ENCODE assay signal across 1 cellular context in genomic region chr5:39412995-39413394, GRCh38.
TF ChIP-seq lines count a peak whose summit lies in the region.

No MANE protein-coding gene starts in this region.

TF ChIP-seq in HepG2, 621 proteins besides CTCF, POLR2A, EP300 and RAD21 (continued from another document and continues in another):
- no peak for TF ChIP-seq ZNF318 (CRISPR knock-in tag; IDR thresholded peaks at IDR 0.05)
- no peak for TF ChIP-seq ZNF747 (CRISPR knock-in tag; IDR thresholded peaks at IDR 0.05; ENCODE audit: borderline replicate concordance)
- no peak for TF ChIP-seq ZNF782 (CRISPR knock-in tag; IDR thresholded peaks at IDR 0.05; ENCODE audit: borderline replicate concordance)
- no peak for TF ChIP-seq ZNF333 (CRISPR knock-in tag; IDR thresholded peaks at IDR 0.05; ENCODE audit: borderline replicate concordance)
- peak; percentile 36; the same call in 1 of the 2 replicates for TF ChIP-seq ISL2 (CRISPR knock-in tag; IDR thresholded peaks at IDR 0.05)
- TF ChIP-seq ATF5 (CRISPR knock-in tag; IDR thresholded peaks at IDR 0.05; ENCODE audit: low read depth), result no peak
- no peak for TF ChIP-seq STAT5B (CRISPR knock-in tag; IDR thresholded peaks at IDR 0.05)
- TF ChIP-seq MTF2 (CRISPR knock-in tag; IDR thresholded peaks at IDR 0.05; ENCODE audit: borderline replicate concordance), result no peak
- TF ChIP-seq ZNF639 (CRISPR knock-in tag; conservative IDR thresholded peaks at IDR 0.05), result no peak
- no peak for TF ChIP-seq KDM4B (CRISPR knock-in tag; IDR thresholded peaks at IDR 0.05)
- peak; percentile 62; the same call in 1 of the 2 replicates for TF ChIP-seq SOX13 (IDR thresholded peaks at IDR 0.05)
- peak in 1 of 2 experiments; percentile 84; a peak in 2 of 4 replicates for TF ChIP-seq SOX13 (CRISPR knock-in tag; conservative IDR thresholded peaks at IDR 0.05 in 1 of 2, IDR thresholded peaks at IDR 0.05 in 1 of 2)
- no peak for TF ChIP-seq CCAR2 (optimal IDR thresholded peaks at IDR 0.05; ENCODE audit: low read depth, low read length)
- TF ChIP-seq NFIC (IDR thresholded peaks at IDR 0.05; ENCODE audit: low read length), result 0 out of 2 replicates have a peak, but pooled peaks have one; percentile 32
- no peak for TF ChIP-seq ATAD3A (CRISPR knock-in tag; IDR thresholded peaks at IDR 0.05)
- TF ChIP-seq ZNF264 (CRISPR knock-in tag; IDR thresholded peaks at IDR 0.05), result no peak
- no peak for TF ChIP-seq GPN1 (CRISPR knock-in tag; IDR thresholded peaks at IDR 0.05; ENCODE audit: borderline replicate concordance)
- peak; percentile 67; the same call in 1 of the 2 replicates for TF ChIP-seq ARID5B (CRISPR knock-in tag; IDR thresholded peaks at IDR 0.05)
- no peak for TF ChIP-seq ZUFSP (CRISPR knock-in tag; IDR thresholded peaks at IDR 0.05; ENCODE audit: borderline replicate concordance)
- no peak for TF ChIP-seq ZNF20 (CRISPR knock-in tag; IDR thresholded peaks at IDR 0.05)
- TF ChIP-seq TERF1 (CRISPR knock-in tag; IDR thresholded peaks at IDR 0.05), result no peak
- TF ChIP-seq NFRKB (IDR thresholded peaks at IDR 0.05), result no peak
- no peak for TF ChIP-seq ELF1 (CRISPR knock-in tag; IDR thresholded peaks at IDR 0.05)
- no peak for TF ChIP-seq ZNF260 (CRISPR knock-in tag; IDR thresholded peaks at IDR 0.05; ENCODE audit: borderline replicate concordance, low read depth)
- TF ChIP-seq NR2F6 (IDR thresholded peaks at IDR 0.05), result peak; percentile 77
- TF ChIP-seq NR2F6 (CRISPR knock-in tag; IDR thresholded peaks at IDR 0.05), result 0 out of 2 replicates have a peak, but pooled peaks have one; percentile 39
- TF ChIP-seq NR2F2 (IDR thresholded peaks at IDR 0.05; ENCODE audit: borderline replicate concordance, low read depth), result peak; percentile 69; the same call in 1 of the 2 replicates
- no peak for TF ChIP-seq KIAA2018 (CRISPR knock-in tag; IDR thresholded peaks at IDR 0.05; ENCODE audit: borderline replicate concordance)
- no peak for TF ChIP-seq HNRNPLL (IDR thresholded peaks at IDR 0.05; ENCODE audit: low read depth, low read length, poor library complexity, severe bottlenecking)
- TF ChIP-seq FOXO1 (CRISPR knock-in tag; IDR thresholded peaks at IDR 0.05), result no peak
- no peak for TF ChIP-seq DMAP1 (CRISPR knock-in tag; IDR thresholded peaks at IDR 0.05)
